Comparison of ENCODE assay signal across 23 cellular contexts in genomic region chr3:127387556-127388153, GRCh38.
"Had no signal": no experiment of that assay in that cellular context is flagged by ENCODE, and none has a peak within 500 bp of the region (broad histone marks: within the 10 kb centered on the region; RNA-seq: fewer than 3 reads in every experiment).

No MANE protein-coding gene starts in this region.

- H3K4me3 ChIP-seq: SJSA1 had no signal

- H3K27ac ChIP-seq: SJSA1 had no signal

- H3K9me3 Mint-ChIP-seq: activated CD8-positive, alpha-beta T cell treated with anti-CD3 and anti-CD28 coated beads for 36 hours; activated naive CD4-positive, alpha-beta T cell treated with anti-CD3 and anti-CD28 coated beads, Interleukin-2, amount 50 U/mL, for 24 hours; activated T-cell treated with anti-CD3 and anti-CD28 coated beads, Interleukin-2, amount 50 U/mL, for 72 hours; T-helper 1 cell treated with Interleukin-12 subunit alpha and Interleukin-12 subunit beta and Interleukin-4 antibody, amounts not matched to agents 30 μg/mL and 1 μg/mL, for 36 hours had no signal

- H3K4me3 Mint-ChIP-seq: activated CD8-positive, alpha-beta T cell treated with anti-CD3 and anti-CD28 coated beads for 36 hours; activated naive CD4-positive, alpha-beta T cell treated with anti-CD3 and anti-CD28 coated beads, Interleukin-2, amount 50 U/mL, for 24 hours; activated T-cell treated with anti-CD3 and anti-CD28 coated beads, Interleukin-2, amount 50 U/mL, for 72 hours; brain; T-helper 1 cell treated with Interleukin-12 subunit alpha and Interleukin-12 subunit beta and Interleukin-4 antibody, amounts not matched to agents 30 μg/mL and 1 μg/mL, for 36 hours had no signal

- DNase-seq: activated CD4-positive, alpha-beta T cell treated with anti-CD3 and anti-CD28 coated beads for 4 hours; activated CD8-positive, alpha-beta memory T cell treated with anti-CD3 and anti-CD28 coated beads, Interleukin-2, amount 50 U/mL, for 4 hours; activated CD8-positive, alpha-beta T cell treated with anti-CD3 and anti-CD28 coated beads for 36 hours; activated T-cell treated with anti-CD3 and anti-CD28 coated beads, Interleukin-2, amount 50 U/mL, for 72 hours; amygdala; Kasumi-1; KBM-7; NCI-H1048; NCI-H146; NCI-H1930; NCI-H2107; NCI-H2171 treated with DMSO at 0.1 percent for 48 hours; NCI-H345; NCI-H510A; NCI-H526 treated with DMSO at 0.1 percent for 48 hours; NCI-H82; Right ventricle myocardium superior; RPMI8226 had no signal

- H3K27me3 Mint-ChIP-seq: activated CD8-positive, alpha-beta T cell treated with anti-CD3 and anti-CD28 coated beads for 36 hours had no signal

- H3K27me3 ChIP-seq: SJSA1 had no signal

- H3K4me1 Mint-ChIP-seq: activated naive CD4-positive, alpha-beta T cell treated with anti-CD3 and anti-CD28 coated beads, Interleukin-2, amount 50 U/mL, for 24 hours had no signal

- ATAC-seq: activated CD4-positive, CD25-positive, alpha-beta regulatory T cell treated with anti-CD3 and anti-CD28 coated beads, Interleukin-2, amount 50 U/mL, for 24 hours; activated CD8-positive, alpha-beta T cell treated with anti-CD3 and anti-CD28 coated beads for 36 hours; activated T-cell treated with anti-CD3 and anti-CD28 coated beads, Interleukin-2, amount 50 U/mL, for 72 hours had no signal

- H3K9me3 ChIP-seq: SJSA1 had no signal

- H3K36me3 ChIP-seq: SJSA1 had no signal

- H3K27ac Mint-ChIP-seq: activated CD8-positive, alpha-beta T cell treated with anti-CD3 and anti-CD28 coated beads for 36 hours; activated naive CD4-positive, alpha-beta T cell treated with anti-CD3 and anti-CD28 coated beads, Interleukin-2, amount 50 U/mL, for 24 hours; activated T-cell treated with anti-CD3 and anti-CD28 coated beads, Interleukin-2, amount 50 U/mL, for 72 hours; T-helper 1 cell treated with Interleukin-12 subunit alpha and Interleukin-12 subunit beta and Interleukin-4 antibody, amounts not matched to agents 30 μg/mL and 1 μg/mL, for 36 hours had no signal

- H3K4me1 ChIP-seq: SJSA1 had no signal

- H3K36me3 Mint-ChIP-seq: activated naive CD4-positive, alpha-beta T cell treated with anti-CD3 and anti-CD28 coated beads, Interleukin-2, amount 50 U/mL, for 24 hours; brain had no signal
